ENCODE assay signal across 11 cellular contexts in the genomic region with DNA sequence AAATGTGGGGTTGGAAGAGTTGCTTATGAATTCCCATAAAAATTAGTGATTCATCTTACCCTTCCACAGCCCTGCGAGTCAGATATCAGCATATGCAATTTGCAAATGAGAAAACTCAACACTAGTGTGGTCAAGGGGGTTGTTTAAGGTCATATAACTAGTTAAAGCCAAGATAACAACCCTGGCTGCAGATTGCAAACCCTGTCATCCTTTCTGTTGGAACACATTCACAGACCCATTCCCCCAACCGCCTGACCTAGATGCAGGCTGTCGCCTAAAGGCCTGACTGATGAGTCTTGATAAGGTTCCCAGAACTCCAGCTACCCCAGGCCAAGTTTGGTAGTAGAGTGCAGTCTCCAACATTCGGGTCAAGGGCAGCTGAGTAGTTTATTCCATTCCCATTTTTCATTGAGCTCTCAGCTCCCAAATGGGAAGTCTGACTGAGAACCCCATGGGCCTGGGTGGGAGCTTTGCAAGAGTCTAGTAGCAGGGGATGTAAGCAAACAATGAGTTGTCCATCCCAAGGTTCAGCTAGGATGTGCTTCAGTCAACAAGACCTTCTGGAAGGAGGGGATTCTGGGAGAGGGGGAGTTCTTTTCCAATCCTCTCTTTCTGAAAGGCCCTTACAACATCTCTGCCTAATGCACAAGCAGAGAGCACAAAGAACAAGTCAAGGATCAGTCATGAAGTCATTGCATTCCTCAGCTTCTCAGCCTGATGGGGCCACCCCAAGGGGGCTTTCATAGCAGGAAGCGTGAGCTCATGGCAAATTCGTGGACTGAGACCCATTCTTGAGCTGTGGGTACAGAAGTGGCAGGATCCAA. TPM values are rescaled to one million over a fixed set of nuclear protein-coding genes. Genes with fewer than 3 reads are reported as not detected.
DNase-seq lines count a peak whose midpoint lies in the region; ATAC-seq and TF ChIP-seq lines count a peak whose summit lies in the region.
"Had no signal": no experiment of that assay in that cellular context is flagged by ENCODE, and none has a peak within 500 bp of the region (broad histone marks: within the 10 kb centered on the region; RNA-seq: fewer than 3 reads in every experiment).

No MANE protein-coding gene starts in this region.

- no peak overlapping the region for H3K4me2 ChIP-seq in IMR-90 (ENCODE audit: low read depth, low read length)

- H3K56ac ChIP-seq in IMR-90 (ENCODE audit: extremely low read depth, insufficient read depth, low read length) = no peak overlapping the region

- H3K9me3 ChIP-seq in IMR-90 (ENCODE audit: control insufficient read depth, insufficient read depth, low read length) (no peaks in the 10 kb centered on the region), spleen (no peaks in the 10 kb centered on the region)

- CTCF ChIA-PET in IMR-90 (lab: Yijun Ruan, JAX) = no interaction called here
- CTCF ChIA-PET in activated CD4-positive, alpha-beta T cell treated with anti-CD3 and anti-CD28 coated beads, Interleukin-2, amount 10 ng/mL, durations not matched to agents 7 days and 5 days (lab: Charles Lee) = interaction anchor here (0.7 to 2.1 kb wide), 2 partner anchors 28 to 33 kb away, joined by 4 to 5 read pairs; no protein-coding TSS in a partner anchor

- peaks cover 37% of the 10 kb centered on the region for H3K9me1 ChIP-seq in IMR-90 (ENCODE audit: insufficient read depth, low read length)

- no peaks in the 10 kb centered on the region for H3K9me3 Mint-ChIP-seq in stimulated activated naive CD8-positive, alpha-beta T cell treated with anti-CD3 and anti-CD28 coated beads, Interleukin-15, amount 100 ng/mL, for 72 hours
- H3K9me3 Mint-ChIP-seq in activated CD4-positive, alpha-beta T cell treated with anti-CD3 and anti-CD28 coated beads, Interleukin-2, amount 10 ng/mL, durations not matched to agents 7 days and 5 days = no peaks in the 10 kb centered on the region
- no peaks in the 10 kb centered on the region for H3K9me3 Mint-ChIP-seq in activated T-cell treated with anti-CD3 and anti-CD28 coated beads, Interleukin-2, amount 50 U/mL, for 24 hours
- H3K9me3 Mint-ChIP-seq: activated T-cell treated with anti-CD3 and anti-CD28 coated beads, Interleukin-2, amount 50 U/mL, for 72 hours had no signal

- H3K4me3 Mint-ChIP-seq in stimulated activated naive CD8-positive, alpha-beta T cell treated with anti-CD3 and anti-CD28 coated beads, Interleukin-15, amount 100 ng/mL, for 72 hours = no peak overlapping the region
- H3K4me3 Mint-ChIP-seq in activated CD4-positive, alpha-beta T cell treated with anti-CD3 and anti-CD28 coated beads, Interleukin-2, amount 10 ng/mL, durations not matched to agents 7 days and 5 days = no peak overlapping the region
- H3K4me3 Mint-ChIP-seq in activated T-cell treated with anti-CD3 and anti-CD28 coated beads, Interleukin-2, amount 50 U/mL, for 24 hours = no peak overlapping the region
- H3K4me3 Mint-ChIP-seq: activated T-cell treated with anti-CD3 and anti-CD28 coated beads, Interleukin-2, amount 50 U/mL, for 72 hours had no signal

- no peak overlapping the region; the same call in 2 of the 3 replicates for H2BK15ac ChIP-seq in IMR-90 (ENCODE audit: low read depth, low read length)

- H2BK120ac ChIP-seq in IMR-90 (ENCODE audit: low read depth, low read length) = 0 out of 2 replicates have a peak overlapping the region, but pooled peaks have one; percentile 9

- no peak overlapping the region for H3K27ac Mint-ChIP-seq in stimulated activated naive CD8-positive, alpha-beta T cell treated with anti-CD3 and anti-CD28 coated beads, Interleukin-15, amount 100 ng/mL, for 72 hours
- H3K27ac Mint-ChIP-seq in activated CD4-positive, alpha-beta T cell treated with anti-CD3 and anti-CD28 coated beads, Interleukin-2, amount 10 ng/mL, durations not matched to agents 7 days and 5 days = no peak overlapping the region
- no peak overlapping the region for H3K27ac Mint-ChIP-seq in activated T-cell treated with anti-CD3 and anti-CD28 coated beads, Interleukin-2, amount 50 U/mL, for 24 hours
- H3K27ac Mint-ChIP-seq: activated T-cell treated with anti-CD3 and anti-CD28 coated beads, Interleukin-2, amount 50 U/mL, for 72 hours had no signal

- POLR2A ChIA-PET in IMR-90 (lab: Charles Lee; ENCODE audit: unreplicated experiment) = no interaction called here
- POLR2A ChIA-PET in activated CD4-positive, alpha-beta T cell treated with anti-CD3 and anti-CD28 coated beads, Interleukin-2, amount 10 ng/mL, durations not matched to agents 7 days and 5 days (lab: Charles Lee) = no interaction called here

- peaks cover 6% of the 10 kb centered on the region for H3K4me1 Mint-ChIP-seq in stimulated activated naive CD8-positive, alpha-beta T cell treated with anti-CD3 and anti-CD28 coated beads, Interleukin-15, amount 100 ng/mL, for 72 hours
- H3K4me1 Mint-ChIP-seq in activated CD4-positive, alpha-beta T cell treated with anti-CD3 and anti-CD28 coated beads, Interleukin-2, amount 10 ng/mL, durations not matched to agents 7 days and 5 days = peaks cover 53% of the 10 kb centered on the region
- H3K4me1 Mint-ChIP-seq in activated T-cell treated with anti-CD3 and anti-CD28 coated beads, Interleukin-2, amount 50 U/mL, for 24 hours (ENCODE audit: low read depth) = peaks cover 37% of the 10 kb centered on the region

- TF ChIP-seq RAD21 in IMR-90 (IDR thresholded peaks at IDR 0.05; ENCODE audit: low read length) = no peak

- H2AFZ ChIP-seq in IMR-90 (replicated peaks; ENCODE audit: low read length, poor library complexity) = no peak overlapping the region

- no peak for TF ChIP-seq CTCF in IMR-90 (conservative IDR thresholded peaks at IDR 0.05; ENCODE audit: low read depth, low read length)
- TF ChIP-seq CTCF in choroid plexus epithelial cell (conservative IDR thresholded peaks at IDR 0.05; ENCODE audit: low read depth, low read length) = no peak
- no peak for TF ChIP-seq CTCF in spleen (IDR thresholded peaks at IDR 0.05 in 8 of 11, conservative IDR thresholded peaks at IDR 0.05 in 3 of 11)

- H3K36me3 Mint-ChIP-seq in activated CD4-positive, alpha-beta T cell treated with anti-CD3 and anti-CD28 coated beads, Interleukin-2, amount 10 ng/mL, durations not matched to agents 7 days and 5 days (ENCODE audit: low read depth) = peaks cover 80% of the 10 kb centered on the region
- peaks cover 71% of the 10 kb centered on the region for H3K36me3 Mint-ChIP-seq in activated T-cell treated with anti-CD3 and anti-CD28 coated beads, Interleukin-2, amount 50 U/mL, for 24 hours (ENCODE audit: low read depth)

- TF ChIP-seq POLR2A in IMR-90 (IDR thresholded peaks at IDR 0.05; ENCODE audit: low read depth, low read length) = no peak
- no peak for TF ChIP-seq POLR2A in spleen (IDR thresholded peaks at IDR 0.05)

- H3K4me1 ChIP-seq in IMR-90 (ENCODE audit: control insufficient read depth, insufficient read depth, low read length) (peaks cover 16% of the 10 kb centered on the region), spleen (peaks cover 10 to 79% (median 24%) of the 10 kb centered on the region in 6 donors)

- H3K9ac ChIP-seq in IMR-90 (ENCODE audit: low read depth, low read length) = no peak overlapping the region

- 0 out of 2 replicates have a peak overlapping the region, but pooled peaks have one; percentile 11 for H4K5ac ChIP-seq in IMR-90 (ENCODE audit: low read depth, low read length)

- WGBS in IMR-90 (ENCODE audit: extremely low coverage in 2 of 2, insufficient read length in 1 of 2), 2 experiments = no CpG with 5 or more reads among the region's 6 CpGs
- 69 to 87% (median 77%) methylated on average over 6 of the region's 6 CpGs for WGBS in spleen, 5 donors

- in situ Hi-C loops in IMR-90 (cut with MboI; ENCODE audit: low sequenced_read_pairs) = no loop called here

- peak overlapping the region; percentile 41 for H2BK5ac ChIP-seq in IMR-90 (ENCODE audit: low read depth, low read length, poor library complexity, severe bottlenecking)

- peak overlapping the region; percentile 61 for H3K18ac ChIP-seq in IMR-90 (ENCODE audit: low read depth, low read length)

- peak overlapping the region in 1 of 2 experiments; percentile 60; a peak in 2 of 4 replicates for H4K8ac ChIP-seq in IMR-90 (ENCODE audit: low read depth in 2 of 2, low read length in 2 of 2)

- 0 out of 2 replicates have a peak overlapping the region, but pooled peaks have one; percentile 22 for H3K4ac ChIP-seq in IMR-90 (ENCODE audit: low read depth, low read length)

- H3K36me3 ChIP-seq in IMR-90 (ENCODE audit: control insufficient read depth, insufficient read depth, low read length) (peaks cover 20% of the 10 kb centered on the region), spleen (peaks cover 0 to 76% (median 42%) of the 10 kb centered on the region in 6 donors)

- peak; percentile 63 for ATAC-seq in IMR-90 (ENCODE audit: low read depth)
- ATAC-seq in left lobe of liver = peak; percentile 79
- ATAC-seq in stimulated activated naive CD8-positive, alpha-beta T cell treated with anti-CD3 and anti-CD28 coated beads, Interleukin-15, amount 100 ng/mL, for 72 hours = no peak
- ATAC-seq: activated T-cell treated with anti-CD3 and anti-CD28 coated beads, Interleukin-2, amount 50 U/mL, for 72 hours had no signal

- no peak overlapping the region for H3K4me3 ChIP-seq in IMR-90 (ENCODE audit: insufficient read depth, low read depth, low read length)
- H3K4me3 ChIP-seq in choroid plexus epithelial cell (ENCODE audit: low read depth, low read length) = no peak overlapping the region
- no peak overlapping the region for H3K4me3 ChIP-seq in spleen

- no peak overlapping the region; the same call in 1 of the 2 replicates for H4K91ac ChIP-seq in IMR-90 (ENCODE audit: insufficient read depth, low read depth, low read length)

- no peak overlapping the region for H2BK20ac ChIP-seq in IMR-90 (ENCODE audit: low read depth, low read length)

- peaks cover under 1% of the 10 kb centered on the region; the same call in 1 of the 2 replicates for H4K20me1 ChIP-seq in IMR-90 (ENCODE audit: insufficient read depth, low read length)

- peak overlapping the region; percentile 47 for H2AK9ac ChIP-seq in IMR-90 (replicated peaks; ENCODE audit: low read depth, low read length, poor library complexity)

- H3K23ac ChIP-seq in IMR-90 (ENCODE audit: low read depth, low read length) = peak overlapping the region; percentile 53

- dilution Hi-C loops in IMR-90 (cut with HindIII; ENCODE audit: low sequenced_read_pairs, unreplicated experiment) = no loop called here

- peaks cover 18% of the 10 kb centered on the region for H3K27me3 Mint-ChIP-seq in stimulated activated naive CD8-positive, alpha-beta T cell treated with anti-CD3 and anti-CD28 coated beads, Interleukin-15, amount 100 ng/mL, for 72 hours
- H3K27me3 Mint-ChIP-seq in activated CD4-positive, alpha-beta T cell treated with anti-CD3 and anti-CD28 coated beads, Interleukin-2, amount 10 ng/mL, durations not matched to agents 7 days and 5 days = no peaks in the 10 kb centered on the region
- no peaks in the 10 kb centered on the region for H3K27me3 Mint-ChIP-seq in activated T-cell treated with anti-CD3 and anti-CD28 coated beads, Interleukin-2, amount 50 U/mL, for 24 hours

- DNase-seq in IMR-90 = peak; percentile 56
- DNase-seq in choroid plexus epithelial cell (ENCODE audit: low read depth) = peak; percentile 64
- DNase-seq in left lobe of liver (ENCODE audit: low spot score) = no peak
- no peak for DNase-seq in spleen
- no peak for DNase-seq in stimulated activated naive CD8-positive, alpha-beta T cell treated with anti-CD3 and anti-CD28 coated beads, Interleukin-15, amount 100 ng/mL, for 72 hours
- no peak for DNase-seq in effector CD8-positive, alpha-beta T cell (lab: John Stamatoyannopoulos, UW)
- DNase-seq in activated CD4-positive, alpha-beta T cell treated with anti-CD3 and anti-CD28 coated beads, Interleukin-2, amount 10 ng/mL, durations not matched to agents 7 days and 5 days = no peak
- DNase-seq in activated T-cell treated with anti-CD3 and anti-CD28 coated beads, Interleukin-2, amount 50 U/mL, for 24 hours = no peak
- DNase-seq: activated T-cell treated with anti-CD3 and anti-CD28 coated beads, Interleukin-2, amount 50 U/mL, for 72 hours; hypothalamus; MV-4-11 had no signal

- H3K14ac ChIP-seq in IMR-90 (replicated peaks; ENCODE audit: low read depth, low read length) = peak overlapping the region; percentile 45

- H2AK5ac ChIP-seq in IMR-90 (ENCODE audit: low read depth, low read length) = peak overlapping the region; percentile 33; the same call in 1 of the 2 replicates

- no TSS peak for BruUV-seq in IMR-90 (replicated peaks; lab: Mats Ljungman, UMichigan)

- H3K27me3 ChIP-seq in IMR-90 (ENCODE audit: control insufficient read depth, insufficient read depth, low read length) (no peaks in the 10 kb centered on the region), spleen (replicated peaks in 1 of 7) (no peaks in the 10 kb centered on the region)

- peaks cover 36 to 87% of the 10 kb centered on the region in 2 experiments for H3K79me1 ChIP-seq in IMR-90 (ENCODE audit: low read depth in 1 of 2, low read length in 2 of 2)

- intact Hi-C loops in IMR-90 (cut with micrococcal nuclease) = no loop called here
- intact Hi-C loops in spleen (cut with DNase I; ENCODE audit: low total_unique reads) = no loop called here

- peak overlapping the region; percentile 47; the same call in 1 of the 2 replicates for H3K27ac ChIP-seq in IMR-90 (ENCODE audit: insufficient read depth, low read length)
- H3K27ac ChIP-seq in spleen = peak overlapping the region in 7 of 8 donors; percentile 26 to 91 (median 52)

RNA-seq across cellular contexts. Expression of gene ADAM19, which starts 40.3 kb away (rescaled TPM):
- total RNA-seq in IMR-90 (2012; rRNA removed) = 35.5 and 38.3 TPM in 2 replicates
- polyA plus RNA-seq in IMR-90 (2012; rRNA removed) = 47.8 and 49.2 TPM in 2 replicates
- polyA plus RNA-seq in IMR-90 (2012; cell fraction: cytosol; rRNA removed) = 25.7 and 37.1 TPM in 2 replicates
- 70.4 and 79.6 TPM in 2 replicates for polyA plus RNA-seq in IMR-90 (2012; cell fraction: nucleus; rRNA removed; ENCODE audit: low replicate concordance)
- 2.9 TPM for total RNA-seq in left lobe of liver
- 10 to 100 TPM; 45.8 to 71.1 (median 52.9) TPM for total RNA-seq in spleen
- polyA plus RNA-seq in spleen = 10 to 100 TPM; 10.9 to 13.0 (median 11.5) TPM
- total RNA-seq in activated CD4-positive, alpha-beta T cell treated with anti-CD3 and anti-CD28 coated beads, Interleukin-2, amount 10 ng/mL, durations not matched to agents 7 days and 5 days = 100 to 1,000 TPM; 118 to 127 TPM

Comparison
In these comparisons a context has a peak if more than half of its experiments do, and no peak if none do; other contexts are left out.
1. DNase-seq: peak in IMR-90 (single experiment) and choroid plexus epithelial cell (single experiment); none in left lobe of liver (single experiment), spleen (single experiment), stimulated activated naive CD8-positive, alpha-beta T cell treated with anti-CD3 and anti-CD28 coated beads, Interleukin-15, amount 100 ng/mL, for 72 hours (0 of 2), effector CD8-positive, alpha-beta T cell (single experiment), activated CD4-positive, alpha-beta T cell treated with anti-CD3 and anti-CD28 coated beads, Interleukin-2, amount 10 ng/mL, durations not matched to agents 7 days and 5 days (single experiment) and activated T-cell treated with anti-CD3 and anti-CD28 coated beads, Interleukin-2, amount 50 U/mL, for 24 hours (single experiment).